ENCODE assay signal across 17 cellular contexts in the genomic region with DNA sequence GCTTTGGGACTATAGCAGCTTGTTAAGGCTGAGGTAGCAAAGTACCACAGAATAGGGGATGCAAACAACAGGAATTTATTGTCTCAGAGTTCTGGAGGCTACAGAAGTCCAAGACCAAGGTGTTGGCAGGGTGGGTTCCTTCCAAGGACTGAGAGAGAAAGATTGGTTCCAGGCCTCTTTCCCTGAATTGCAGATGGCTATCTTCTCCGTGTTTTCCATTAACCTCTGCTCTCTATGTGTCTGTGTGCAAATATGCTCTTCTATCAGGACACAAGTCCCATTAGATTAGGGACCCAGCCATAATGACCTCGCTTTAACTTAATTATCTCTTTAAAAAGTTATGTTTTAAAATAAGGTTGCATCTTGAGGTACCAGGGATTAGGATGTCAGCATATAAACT.
"Had no signal": no experiment of that assay in that cellular context is flagged by ENCODE, and none has a peak within 500 bp of the region (broad histone marks: within the 10 kb centered on the region; RNA-seq: fewer than 3 reads in every experiment).

No MANE protein-coding gene starts in this region.

- H3K36me3 ChIP-seq: esophagus muscularis mucosa, gastroesophageal sphincter, heart left ventricle, left lung, lower lobe of right lung had no signal

- H3K4me2 ChIP-seq: hepatocyte had no signal

- H3K4me1 ChIP-seq: esophagus muscularis mucosa, foreskin keratinocyte, gastroesophageal sphincter, heart left ventricle, left lung, lower lobe of right lung had no signal

- DNase-seq: dermis blood vessel endothelial cell; dorsolateral prefrontal cortex; effector CD4-positive, alpha-beta T cell; effector memory CD4-positive, alpha-beta T cell; foreskin keratinocyte; heart left ventricle; left cardiac atrium; left lung; left ventricle myocardium superior; lower lobe of right lung; mesenchymal stem cell; mucosa of descending colon; naive B cell had no signal

- H3K4me3 ChIP-seq: coronary artery, dorsolateral prefrontal cortex, esophagus muscularis mucosa, gastroesophageal sphincter, heart left ventricle, hepatocyte, left lung, lower lobe of right lung, mucosa of descending colon had no signal

- H3K27me3 ChIP-seq: dorsolateral prefrontal cortex, esophagus muscularis mucosa, foreskin keratinocyte, gastroesophageal sphincter, heart left ventricle, hepatocyte, left lung had no signal

- H3K9me3 ChIP-seq: esophagus muscularis mucosa, gastroesophageal sphincter, heart left ventricle, left lung, lower lobe of right lung, mucosa of descending colon had no signal

- H2AFZ ChIP-seq: hepatocyte had no signal

- H3K27ac ChIP-seq: coronary artery, dorsolateral prefrontal cortex, esophagus muscularis mucosa, foreskin keratinocyte, gastroesophageal sphincter, heart left ventricle, hepatocyte, left lung, lower lobe of right lung had no signal

- ATAC-seq: foreskin keratinocyte, gastroesophageal sphincter, heart left ventricle, left cardiac atrium, left lung, left ventricle myocardium superior, lower lobe of right lung, mucosa of descending colon had no signal
